Comparison of ENCODE assay signal across 11 cellular contexts in genomic region chr14:30820674-30821073, GRCh38. TPM values are rescaled to one million over a fixed set of nuclear protein-coding genes. Genes with fewer than 3 reads are reported as not detected.
"Had no signal": no experiment of that assay in that cellular context is flagged by ENCODE, and none has a peak within 500 bp of the region (broad histone marks: within the 10 kb centered on the region; RNA-seq: fewer than 3 reads in every experiment).

No MANE protein-coding gene starts in this region.

- H3K4me3 ChIP-seq: GM23248, HAP-1 had no signal

- H3K36me3 ChIP-seq: HAP-1 had no signal

- H3K4me2 ChIP-seq: KMS-11 had no signal

- H3K9me3 ChIP-seq: HAP-1 had no signal

- ATAC-seq: HCT116 had no signal

- H3K27ac ChIP-seq: GM23248, KMS-11 had no signal

- H3K4me1 ChIP-seq: HAP-1 had no signal

- H3K27ac Mint-ChIP-seq: HFFc6 had no signal

- H3K9ac ChIP-seq: GM23248, KMS-11 had no signal

- H3K4me3 Mint-ChIP-seq: HFFc6 had no signal

- DNase-seq: GM23248, GOT3, H7, HFFc6, IMR-90, Karpas-422, KBM-7 had no signal

- H2AFZ ChIP-seq: GM23248 had no signal

RNA-seq across cellular contexts. Expression of gene COCH, which starts 53.7 kb away (rescaled TPM):
- total RNA-seq: GM23248, H4, HFFc6 had no signal
- polyA plus RNA-seq: GM23248 had no signal
